ENCODE assay signal across 16 cellular contexts in the genomic region with DNA sequence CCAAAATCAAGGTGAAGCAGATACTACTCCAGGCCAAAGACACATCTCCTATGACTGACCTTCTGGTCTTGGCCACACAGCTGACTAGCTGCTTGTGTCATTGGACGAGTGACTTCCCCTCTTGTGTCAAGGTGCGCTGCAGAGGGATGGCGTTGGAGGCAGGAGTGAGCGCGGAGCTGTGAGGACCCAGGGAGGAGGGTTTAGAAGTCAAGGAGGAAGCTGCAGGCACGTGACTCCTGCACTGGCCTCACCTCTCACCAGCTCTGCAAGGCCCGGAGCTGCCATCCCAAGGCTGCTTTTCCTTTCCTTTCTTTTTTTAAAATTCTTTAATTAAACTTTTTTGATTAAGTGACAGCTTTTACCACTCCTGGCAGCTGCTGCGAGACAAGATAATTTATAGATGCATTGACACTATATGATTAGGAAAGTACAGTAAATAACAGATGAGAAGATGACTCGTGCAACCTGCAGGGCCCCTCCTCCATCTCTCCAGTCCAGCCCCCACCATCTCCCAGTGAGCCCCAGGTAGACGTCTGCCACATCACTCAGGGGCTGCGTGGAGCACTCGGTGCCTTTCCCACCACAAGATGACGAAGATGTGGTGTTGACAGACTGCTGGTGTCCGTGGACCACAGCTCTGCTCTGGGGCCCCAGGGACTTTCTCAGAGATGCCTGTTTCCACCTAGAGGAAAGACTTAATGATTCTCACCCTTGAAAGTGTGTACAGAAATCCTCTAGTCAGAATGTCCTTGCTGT.
DNase-seq lines count a peak whose midpoint lies in the region; ATAC-seq lines count a peak whose summit lies in the region.
"Had no signal": no experiment of that assay in that cellular context is flagged by ENCODE, and none has a peak within 500 bp of the region (broad histone marks: within the 10 kb centered on the region; RNA-seq: fewer than 3 reads in every experiment).

No MANE protein-coding gene starts in this region.

- H3K4me3 Mint-ChIP-seq in activated T-cell treated with anti-CD3 and anti-CD28 coated beads, Interleukin-2, amount 50 U/mL, for 72 hours, result no peak overlapping the region
- no peak overlapping the region for H3K4me3 Mint-ChIP-seq in activated T-cell treated with anti-CD3 and anti-CD28 coated beads, Interleukin-2, amount 50 U/mL, for 24 hours
- no peak overlapping the region for H3K4me3 Mint-ChIP-seq in activated naive CD8-positive, alpha-beta T cell treated with anti-CD3 and anti-CD28 coated beads for 36 hours
- H3K4me3 Mint-ChIP-seq in naive thymus-derived CD8-positive, alpha-beta T cell, result peak overlapping the region in 2 of 10 donors; percentile 12 to 23
- H3K4me3 Mint-ChIP-seq in stimulated activated naive CD8-positive, alpha-beta T cell treated with anti-CD3 and anti-CD28 coated beads, Interleukin-15, amount 100 ng/mL, for 72 hours, result peak overlapping the region in 1 of 2 donors; percentile 58
- H3K4me3 Mint-ChIP-seq: CD4-positive, alpha-beta T cell had no signal

- no peaks in the 10 kb centered on the region for H3K4me1 Mint-ChIP-seq in activated T-cell treated with anti-CD3 and anti-CD28 coated beads, Interleukin-2, amount 50 U/mL, for 72 hours (ENCODE audit: low read depth)
- no peaks in the 10 kb centered on the region for H3K4me1 Mint-ChIP-seq in activated T-cell treated with anti-CD3 and anti-CD28 coated beads, Interleukin-2, amount 50 U/mL, for 24 hours (ENCODE audit: low read depth)
- H3K4me1 Mint-ChIP-seq in activated naive CD8-positive, alpha-beta T cell treated with anti-CD3 and anti-CD28 coated beads for 36 hours, result peaks cover 2% of the 10 kb centered on the region
- peaks cover 2 to 12% (median 3%) of the 10 kb centered on the region in 4 donors for H3K4me1 Mint-ChIP-seq in naive thymus-derived CD8-positive, alpha-beta T cell
- peaks cover 17% of the 10 kb centered on the region for H3K4me1 Mint-ChIP-seq in stimulated activated naive CD8-positive, alpha-beta T cell treated with anti-CD3 and anti-CD28 coated beads, Interleukin-15, amount 100 ng/mL, for 72 hours

- DNase-seq in activated T-cell treated with anti-CD3 and anti-CD28 coated beads, Interleukin-2, amount 50 U/mL, for 72 hours, result peak; percentile 9 to 42
- DNase-seq in activated T-cell treated with anti-CD3 and anti-CD28 coated beads, Interleukin-2, amount 50 U/mL, for 24 hours, result no peak
- DNase-seq in activated naive CD8-positive, alpha-beta T cell treated with anti-CD3 and anti-CD28 coated beads for 36 hours, result peak; percentile 5
- peak in 1 of 10 donors; percentile 31 for DNase-seq in naive thymus-derived CD8-positive, alpha-beta T cell
- DNase-seq in stimulated activated naive CD8-positive, alpha-beta T cell treated with anti-CD3 and anti-CD28 coated beads, Interleukin-15, amount 100 ng/mL, for 72 hours, result peak; percentile 5 to 29
- no peak for DNase-seq in iPS-NIHi7 (ENCODE audit: extremely low spot score)
- DNase-seq: CD4-positive, alpha-beta T cell; DMS153; GDM1; GOT3; NCI-H1048; NCI-H1436 treated with DMSO at 0.1 percent for 48 hours; NCI-H2029; Right ventricle myocardium superior had no signal

- H3K27ac Mint-ChIP-seq in activated T-cell treated with anti-CD3 and anti-CD28 coated beads, Interleukin-2, amount 50 U/mL, for 72 hours, result no peak overlapping the region
- no peak overlapping the region for H3K27ac Mint-ChIP-seq in activated T-cell treated with anti-CD3 and anti-CD28 coated beads, Interleukin-2, amount 50 U/mL, for 24 hours
- H3K27ac Mint-ChIP-seq in activated naive CD8-positive, alpha-beta T cell treated with anti-CD3 and anti-CD28 coated beads for 36 hours, result no peak overlapping the region
- peak overlapping the region in 3 of 10 donors; percentile 52 to 79 (median 53) for H3K27ac Mint-ChIP-seq in naive thymus-derived CD8-positive, alpha-beta T cell
- peak overlapping the region in 1 of 2 donors; percentile 83 for H3K27ac Mint-ChIP-seq in stimulated activated naive CD8-positive, alpha-beta T cell treated with anti-CD3 and anti-CD28 coated beads, Interleukin-15, amount 100 ng/mL, for 72 hours
- H3K27ac Mint-ChIP-seq: CD4-positive, alpha-beta T cell had no signal

- peak; percentile 75 to 92 for ATAC-seq in activated T-cell treated with anti-CD3 and anti-CD28 coated beads, Interleukin-2, amount 50 U/mL, for 72 hours (replicated peaks in 1 of 2)
- peak; percentile 53 to 59 for ATAC-seq in naive thymus-derived CD8-positive, alpha-beta T cell
- ATAC-seq in stimulated activated naive CD8-positive, alpha-beta T cell treated with anti-CD3 and anti-CD28 coated beads, Interleukin-15, amount 100 ng/mL, for 72 hours, result peak; percentile 75
- no peak for ATAC-seq in GM18517 (IDR thresholded peaks at IDR 0.05; ENCODE audit: unreplicated experiment)
- no peak for ATAC-seq in GM18502 (IDR thresholded peaks at IDR 0.05; ENCODE audit: poor library complexity, unreplicated experiment)

- H3K9me3 Mint-ChIP-seq in activated T-cell treated with anti-CD3 and anti-CD28 coated beads, Interleukin-2, amount 50 U/mL, for 72 hours, result no peaks in the 10 kb centered on the region
- no peaks in the 10 kb centered on the region for H3K9me3 Mint-ChIP-seq in activated T-cell treated with anti-CD3 and anti-CD28 coated beads, Interleukin-2, amount 50 U/mL, for 24 hours
- H3K9me3 Mint-ChIP-seq in activated naive CD8-positive, alpha-beta T cell treated with anti-CD3 and anti-CD28 coated beads for 36 hours, result no peaks in the 10 kb centered on the region
- peaks cover 0 to 4% (median 0%) of the 10 kb centered on the region in 9 donors for H3K9me3 Mint-ChIP-seq in naive thymus-derived CD8-positive, alpha-beta T cell
- H3K9me3 Mint-ChIP-seq in stimulated activated naive CD8-positive, alpha-beta T cell treated with anti-CD3 and anti-CD28 coated beads, Interleukin-15, amount 100 ng/mL, for 72 hours, result peaks cover 0 to 4% of the 10 kb centered on the region in 2 donors

- POLR2A ChIA-PET in naive thymus-derived CD8-positive, alpha-beta T cell (lab: Charles Lee), result no interaction called here

- no peaks in the 10 kb centered on the region for H3K36me3 Mint-ChIP-seq in activated T-cell treated with anti-CD3 and anti-CD28 coated beads, Interleukin-2, amount 50 U/mL, for 72 hours (ENCODE audit: insufficient read depth in 2 of 2)
- H3K36me3 Mint-ChIP-seq in activated T-cell treated with anti-CD3 and anti-CD28 coated beads, Interleukin-2, amount 50 U/mL, for 24 hours (ENCODE audit: low read depth), result no peaks in the 10 kb centered on the region
- no peaks in the 10 kb centered on the region for H3K36me3 Mint-ChIP-seq in activated naive CD8-positive, alpha-beta T cell treated with anti-CD3 and anti-CD28 coated beads for 36 hours
- H3K36me3 Mint-ChIP-seq in naive thymus-derived CD8-positive, alpha-beta T cell, result no peaks in the 10 kb centered on the region

- H3K27me3 Mint-ChIP-seq in activated T-cell treated with anti-CD3 and anti-CD28 coated beads, Interleukin-2, amount 50 U/mL, for 72 hours (ENCODE audit: low read depth), result no peaks in the 10 kb centered on the region
- H3K27me3 Mint-ChIP-seq in activated T-cell treated with anti-CD3 and anti-CD28 coated beads, Interleukin-2, amount 50 U/mL, for 24 hours, result no peaks in the 10 kb centered on the region
- no peaks in the 10 kb centered on the region for H3K27me3 Mint-ChIP-seq in activated naive CD8-positive, alpha-beta T cell treated with anti-CD3 and anti-CD28 coated beads for 36 hours
- peaks cover 0 to 4% (median 0%) of the 10 kb centered on the region in 5 donors for H3K27me3 Mint-ChIP-seq in naive thymus-derived CD8-positive, alpha-beta T cell
- peaks cover 6% of the 10 kb centered on the region for H3K27me3 Mint-ChIP-seq in stimulated activated naive CD8-positive, alpha-beta T cell treated with anti-CD3 and anti-CD28 coated beads, Interleukin-15, amount 100 ng/mL, for 72 hours
- H3K27me3 Mint-ChIP-seq: CD4-positive, alpha-beta T cell had no signal

Comparison
In these comparisons a context has a peak if more than half of its experiments do, and no peak if none do; other contexts are left out.
1. DNase-seq: peak in activated T-cell treated with anti-CD3 and anti-CD28 coated beads, Interleukin-2, amount 50 U/mL, for 72 hours (2 of 2), activated naive CD8-positive, alpha-beta T cell treated with anti-CD3 and anti-CD28 coated beads for 36 hours (single experiment) and stimulated activated naive CD8-positive, alpha-beta T cell treated with anti-CD3 and anti-CD28 coated beads, Interleukin-15, amount 100 ng/mL, for 72 hours (2 of 2); none in activated T-cell treated with anti-CD3 and anti-CD28 coated beads, Interleukin-2, amount 50 U/mL, for 24 hours (single experiment) and iPS-NIHi7 (single experiment).
2. ATAC-seq: peak in activated T-cell treated with anti-CD3 and anti-CD28 coated beads, Interleukin-2, amount 50 U/mL, for 72 hours (2 of 2), naive thymus-derived CD8-positive, alpha-beta T cell (2 of 2) and stimulated activated naive CD8-positive, alpha-beta T cell treated with anti-CD3 and anti-CD28 coated beads, Interleukin-15, amount 100 ng/mL, for 72 hours (single experiment); none in GM18517 (single experiment) and GM18502 (single experiment).